8 cellular contexts compared by ENCODE assay signal in the genomic region with DNA sequence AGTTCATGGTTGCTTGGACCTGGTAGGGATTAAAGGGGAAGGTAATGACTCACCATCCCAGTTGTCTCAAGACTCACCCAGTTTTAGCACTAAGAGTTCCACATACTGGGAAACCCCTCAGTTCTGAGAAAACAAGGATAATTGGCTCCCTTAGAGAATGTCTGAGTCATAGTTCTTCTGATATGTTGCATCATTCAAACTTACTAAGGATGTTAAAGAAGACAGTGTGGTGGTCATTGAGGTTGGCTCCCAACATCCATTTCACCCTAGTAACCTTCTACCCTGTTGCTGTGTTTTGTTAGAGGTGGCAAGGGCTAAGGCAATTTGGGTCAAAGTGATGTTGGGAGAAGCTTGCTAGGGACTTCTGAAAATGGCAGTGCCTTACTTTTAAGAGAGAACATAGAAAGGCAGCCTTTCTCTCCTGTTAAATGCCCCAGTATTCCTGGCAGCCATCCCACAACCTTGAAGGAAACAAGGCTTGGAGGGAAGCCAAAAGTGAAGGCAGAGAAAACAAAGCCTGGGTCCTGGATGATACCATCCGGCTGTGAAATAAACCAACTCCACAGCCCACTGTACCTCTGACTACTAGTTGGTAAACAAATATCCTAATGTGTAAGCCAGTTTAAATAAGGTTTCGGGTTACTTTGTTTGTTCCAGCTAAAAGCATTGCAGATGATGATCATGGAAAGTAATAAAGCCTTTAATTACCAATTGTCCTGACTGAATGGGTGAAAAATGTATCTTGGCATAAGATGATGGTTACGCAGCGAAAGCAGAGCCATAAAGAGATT.
DNase-seq lines count a peak whose midpoint lies in the region; ATAC-seq and TF ChIP-seq lines count a peak whose summit lies in the region.

No MANE protein-coding gene starts in this region.

- no peaks in the 10 kb centered on the region for H3K9me3 ChIP-seq in vagina

- no peaks in the 10 kb centered on the region for H3K36me3 ChIP-seq in vagina

- in situ Hi-C loops in astrocyte of the spinal cord (cut with HindIII; ENCODE audit: low sequenced_read_pairs) = no loop called here

- no peaks in the 10 kb centered on the region for H3K27me3 ChIP-seq in vagina

- peak; percentile 34 for DNase-seq in D341Med (ENCODE audit: low spot score)
- peak; percentile 4 for DNase-seq in NCI-H1694 (lab: John Stamatoyannopoulos, UW)
- DNase-seq in astrocyte of the spinal cord (ENCODE audit: low read depth, low spot score) = peak; percentile 98
- DNase-seq in left colon = peak; percentile 56 to 59
- no peak for DNase-seq in vagina (ENCODE audit: extremely low spot score in 2 of 2)
- DNase-seq in posterior vena cava (ENCODE audit: low spot score) = no peak

- TF ChIP-seq POLR2A in vagina (IDR thresholded peaks at IDR 0.05) = no peak

- TF ChIP-seq CTCF in astrocyte of the spinal cord (IDR thresholded peaks at IDR 0.05; ENCODE audit: low read depth, low read length) (no peak), vagina (IDR thresholded peaks at IDR 0.05) (no peak)

- intact Hi-C loops in left colon (cut with DNase I, micrococcal nuclease) = no loop called here
- intact Hi-C loops in vagina (cut with DNase I) = no loop called here
- intact Hi-C loops in posterior vena cava (cut with DNase I) = no loop called here

- ATAC-seq in left colon (peak; percentile 82), GM21717 (IDR thresholded peaks at IDR 0.05; ENCODE audit: unreplicated experiment) (no peak), GM18861 (IDR thresholded peaks at IDR 0.05; ENCODE audit: unreplicated experiment) (no peak)

- H3K27ac ChIP-seq in vagina = peak overlapping the region; percentile 72

- H3K4me3 ChIP-seq in astrocyte of the spinal cord (ENCODE audit: low read depth, low read length) = no peak overlapping the region
- no peak overlapping the region for H3K4me3 ChIP-seq in vagina

- no peaks in the 10 kb centered on the region for H3K4me1 ChIP-seq in vagina

Comparison
In these comparisons a context has a peak if more than half of its experiments do, and no peak if none do; other contexts are left out.
1. DNase-seq: peak in D341Med (single experiment), NCI-H1694 (single experiment), astrocyte of the spinal cord (single experiment) and left colon (2 of 2); none in vagina (0 of 2) and posterior vena cava (single experiment).